In genomic region chr5:147690595-147690994, GRCh38 we compare ENCODE assay signal across 17 cellular contexts.
DNase-seq lines count a peak whose midpoint lies in the region; ATAC-seq and TF ChIP-seq lines count a peak whose summit lies in the region.
"Had no signal": no experiment of that assay in that cellular context is flagged by ENCODE, and none has a peak within 500 bp of the region (broad histone marks: within the 10 kb centered on the region; RNA-seq: fewer than 3 reads in every experiment).

No MANE protein-coding gene starts in this region.

- no peaks in the 10 kb centered on the region for H3K4me1 ChIP-seq in mammary epithelial cell (ENCODE audit: insufficient read depth, low read length)
- H3K4me1 ChIP-seq: SJCRH30 had no signal

- intact Hi-C loops in mammary epithelial cell (cut with micrococcal nuclease) = loop anchor here (1.0 kb wide), 1 partner anchor 62 kb away; no protein-coding TSS in a partner anchor
- intact Hi-C loops in activated CD4-positive, alpha-beta T cell treated with anti-CD3 and anti-CD28 coated beads for 36 hours (cut with DNase I, micrococcal nuclease) = no loop called here

- no peak overlapping the region for H3K27ac ChIP-seq in mammary epithelial cell (ENCODE audit: insufficient read depth, low read depth, low read length)
- H3K27ac ChIP-seq: GM23248, neural progenitor cell, SJCRH30 had no signal

- CTCF ChIA-PET in mammary epithelial cell (lab: Charles Lee; ENCODE audit: low non-redundant PET) = interaction anchor here (0.6 to 0.7 kb wide), 3 partner anchors 57 to 295 kb away, joined by 3 to 4 read pairs (median 3); no protein-coding TSS in a partner anchor
- CTCF ChIA-PET in activated CD4-positive, alpha-beta T cell treated with anti-CD3 and anti-CD28 coated beads for 36 hours (lab: Charles Lee) = no interaction called here

- no peak overlapping the region for H3K4me2 ChIP-seq in mammary epithelial cell (ENCODE audit: insufficient read depth, low read depth, low read length)
- H3K4me2 ChIP-seq: neural progenitor cell had no signal

- no peak overlapping the region for H2AFZ ChIP-seq in mammary epithelial cell (ENCODE audit: low read depth, low read length)
- H2AFZ ChIP-seq: GM23248, neural progenitor cell had no signal

- H3K4me3 Mint-ChIP-seq in nephron progenitor cell = no peak overlapping the region
- no peak overlapping the region for H3K4me3 Mint-ChIP-seq in activated CD4-positive, alpha-beta T cell treated with anti-CD3 and anti-CD28 coated beads for 36 hours
- H3K4me3 Mint-ChIP-seq in activated naive CD8-positive, alpha-beta T cell treated with anti-CD3 and anti-CD28 coated beads, Interleukin-2, amount 50 U/mL, for 24 hours = no peak overlapping the region
- H3K4me3 Mint-ChIP-seq: activated CD4-positive, alpha-beta T cell treated with anti-CD3 and anti-CD28 coated beads, Interleukin-2, amount 10 ng/mL, durations not matched to agents 7 days and 5 days; activated naive CD4-positive, alpha-beta T cell treated with anti-CD3 and anti-CD28 coated beads, Interleukin-2, amount 50 U/mL, for 24 hours; neural progenitor cell; stimulated activated naive B cell treated with anti-CD40 and anti-IgM and Interleukin-4, amounts not matched to agents 10 μg/mL and 1 μg/mL and 100 μg/mL, for 72 hours had no signal

- dilution Hi-C loops in mammary epithelial cell (cut with HindIII; ENCODE audit: low sequenced_read_pairs) = no loop called here

- TF ChIP-seq CTCF in GM12873 (IDR thresholded peaks at IDR 0.05; ENCODE audit: insufficient read depth, low read depth, low read length, missing control alignments) = peak; percentile 19
- peak; percentile 26; the same call in 1 of the 2 replicates for TF ChIP-seq CTCF in LNCAP (IDR thresholded peaks at IDR 0.05)
- peak; percentile 29 to 50 for TF ChIP-seq CTCF in mammary epithelial cell (conservative IDR thresholded peaks at IDR 0.05 in 1 of 2, IDR thresholded peaks at IDR 0.05 in 1 of 2; ENCODE audit: extremely low read depth in 1 of 2, insufficient read depth in 1 of 2, low read depth in 1 of 2, low read length in 2 of 2)
- no peak for TF ChIP-seq CTCF in nephron progenitor cell (IDR thresholded peaks at IDR 0.05)

- no peaks in the 10 kb centered on the region for H3K79me2 ChIP-seq in mammary epithelial cell (ENCODE audit: insufficient read depth, low read length)

- BruUV-seq in mammary epithelial cell (replicated peaks; lab: Mats Ljungman, UMichigan) = no TSS peak

- H3K27me3 ChIP-seq in mammary epithelial cell (ENCODE audit: insufficient read depth, low read length) = peaks cover 2% of the 10 kb centered on the region
- H3K27me3 ChIP-seq: neural progenitor cell, SJCRH30 had no signal

- H3K9me3 Mint-ChIP-seq in nephron progenitor cell = peaks cover 4% of the 10 kb centered on the region
- H3K9me3 Mint-ChIP-seq in activated CD4-positive, alpha-beta T cell treated with anti-CD3 and anti-CD28 coated beads for 36 hours (ENCODE audit: low read depth) = no peaks in the 10 kb centered on the region
- no peaks in the 10 kb centered on the region for H3K9me3 Mint-ChIP-seq in activated naive CD8-positive, alpha-beta T cell treated with anti-CD3 and anti-CD28 coated beads, Interleukin-2, amount 50 U/mL, for 24 hours
- H3K9me3 Mint-ChIP-seq: activated CD4-positive, alpha-beta T cell treated with anti-CD3 and anti-CD28 coated beads, Interleukin-2, amount 10 ng/mL, durations not matched to agents 7 days and 5 days; activated naive CD4-positive, alpha-beta T cell treated with anti-CD3 and anti-CD28 coated beads, Interleukin-2, amount 50 U/mL, for 24 hours had no signal

- H3K27ac Mint-ChIP-seq in nephron progenitor cell = peak overlapping the region; percentile 50
- no peak overlapping the region for H3K27ac Mint-ChIP-seq in activated CD4-positive, alpha-beta T cell treated with anti-CD3 and anti-CD28 coated beads for 36 hours
- H3K27ac Mint-ChIP-seq in activated naive CD8-positive, alpha-beta T cell treated with anti-CD3 and anti-CD28 coated beads, Interleukin-2, amount 50 U/mL, for 24 hours = no peak overlapping the region
- H3K27ac Mint-ChIP-seq: activated CD4-positive, alpha-beta T cell treated with anti-CD3 and anti-CD28 coated beads, Interleukin-2, amount 10 ng/mL, durations not matched to agents 7 days and 5 days; activated naive CD4-positive, alpha-beta T cell treated with anti-CD3 and anti-CD28 coated beads, Interleukin-2, amount 50 U/mL, for 24 hours; neural progenitor cell; stimulated activated naive B cell treated with anti-CD40 and anti-IgM and Interleukin-4, amounts not matched to agents 10 μg/mL and 1 μg/mL and 100 μg/mL, for 72 hours had no signal

- WGBS in mammary epithelial cell (ENCODE audit: low coverage, missing lambda C conversion rate) = 100% methylated on average over 1 of the region's 2 CpGs

- H3K9me3 ChIP-seq in mammary epithelial cell (replicated peaks; ENCODE audit: insufficient read depth, low read length) = no peaks in the 10 kb centered on the region
- H3K9me3 ChIP-seq: SJCRH30 had no signal

- no peak overlapping the region for H3K9ac ChIP-seq in mammary epithelial cell (ENCODE audit: insufficient read depth, low read length)
- H3K9ac ChIP-seq: GM23248, neural progenitor cell had no signal

- H3K27me3 Mint-ChIP-seq in nephron progenitor cell (ENCODE audit: low read depth, poor library complexity) = no peaks in the 10 kb centered on the region
- no peaks in the 10 kb centered on the region for H3K27me3 Mint-ChIP-seq in activated CD4-positive, alpha-beta T cell treated with anti-CD3 and anti-CD28 coated beads for 36 hours
- no peaks in the 10 kb centered on the region for H3K27me3 Mint-ChIP-seq in activated naive CD8-positive, alpha-beta T cell treated with anti-CD3 and anti-CD28 coated beads, Interleukin-2, amount 50 U/mL, for 24 hours
- H3K27me3 Mint-ChIP-seq: activated CD4-positive, alpha-beta T cell treated with anti-CD3 and anti-CD28 coated beads, Interleukin-2, amount 10 ng/mL, durations not matched to agents 7 days and 5 days; activated naive CD4-positive, alpha-beta T cell treated with anti-CD3 and anti-CD28 coated beads, Interleukin-2, amount 50 U/mL, for 24 hours; stimulated activated naive B cell treated with anti-CD40 and anti-IgM and Interleukin-4, amounts not matched to agents 10 μg/mL and 1 μg/mL and 100 μg/mL, for 72 hours had no signal

- no peaks in the 10 kb centered on the region for H4K20me1 ChIP-seq in mammary epithelial cell (ENCODE audit: insufficient read depth, low read length)

- DNase-seq in mammary epithelial cell (peak; percentile 50), nephron progenitor cell (no peak)
- DNase-seq in activated CD4-positive, alpha-beta T cell treated with anti-CD3 and anti-CD28 coated beads for 36 hours = no peak
- no peak for DNase-seq in activated naive CD8-positive, alpha-beta T cell treated with anti-CD3 and anti-CD28 coated beads, Interleukin-2, amount 50 U/mL, for 24 hours
- DNase-seq: activated CD4-positive, alpha-beta T cell treated with anti-CD3 and anti-CD28 coated beads, Interleukin-2, amount 10 ng/mL, durations not matched to agents 7 days and 5 days; dermis blood vessel endothelial cell; DND-41; GM23248; head of caudate nucleus; NCI-H1092 treated with DMSO at 0.1 percent for 48 hours; SJCRH30; stimulated activated naive B cell treated with anti-CD40 and anti-IgM and Interleukin-4, amounts not matched to agents 10 μg/mL and 1 μg/mL and 100 μg/mL, for 72 hours had no signal

- in situ Hi-C loops in mammary epithelial cell (cut with MboI; ENCODE audit: low sequenced_read_pairs in 2 of 2) = no loop called here

- no peak overlapping the region for H3K4me3 ChIP-seq in mammary epithelial cell (replicated peaks in 1 of 3; ENCODE audit: insufficient read depth in 1 of 3, low read depth in 2 of 3, low read length in 3 of 3)
- H3K4me3 ChIP-seq: GM23248, neural progenitor cell, SJCRH30 had no signal

- no peak for ATAC-seq in HG03135 (IDR thresholded peaks at IDR 0.05; ENCODE audit: unreplicated experiment)
- ATAC-seq in activated CD4-positive, alpha-beta T cell treated with anti-CD3 and anti-CD28 coated beads for 36 hours = no peak
- ATAC-seq in activated naive CD8-positive, alpha-beta T cell treated with anti-CD3 and anti-CD28 coated beads, Interleukin-2, amount 50 U/mL, for 24 hours = no peak
- ATAC-seq: stimulated activated naive B cell treated with anti-CD40 and anti-IgM and Interleukin-4, amounts not matched to agents 10 μg/mL and 1 μg/mL and 100 μg/mL, for 72 hours had no signal

- POLR2A ChIA-PET in activated CD4-positive, alpha-beta T cell treated with anti-CD3 and anti-CD28 coated beads for 36 hours (lab: Charles Lee) = no interaction called here

- no peaks in the 10 kb centered on the region for H3K36me3 ChIP-seq in mammary epithelial cell (ENCODE audit: insufficient read depth, low read length)
- H3K36me3 ChIP-seq: neural progenitor cell had no signal

- H3K36me3 Mint-ChIP-seq in nephron progenitor cell (ENCODE audit: low read depth) = peaks cover 4% of the 10 kb centered on the region
- no peaks in the 10 kb centered on the region for H3K36me3 Mint-ChIP-seq in activated CD4-positive, alpha-beta T cell treated with anti-CD3 and anti-CD28 coated beads for 36 hours (ENCODE audit: low read depth)
- no peaks in the 10 kb centered on the region for H3K36me3 Mint-ChIP-seq in activated naive CD8-positive, alpha-beta T cell treated with anti-CD3 and anti-CD28 coated beads, Interleukin-2, amount 50 U/mL, for 24 hours (ENCODE audit: low read depth)
- H3K36me3 Mint-ChIP-seq: activated naive CD4-positive, alpha-beta T cell treated with anti-CD3 and anti-CD28 coated beads, Interleukin-2, amount 50 U/mL, for 24 hours had no signal

- peaks cover 40% of the 10 kb centered on the region for H3K4me1 Mint-ChIP-seq in nephron progenitor cell
- no peaks in the 10 kb centered on the region for H3K4me1 Mint-ChIP-seq in activated CD4-positive, alpha-beta T cell treated with anti-CD3 and anti-CD28 coated beads for 36 hours
- no peaks in the 10 kb centered on the region for H3K4me1 Mint-ChIP-seq in activated naive CD8-positive, alpha-beta T cell treated with anti-CD3 and anti-CD28 coated beads, Interleukin-2, amount 50 U/mL, for 24 hours
- H3K4me1 Mint-ChIP-seq: activated CD4-positive, alpha-beta T cell treated with anti-CD3 and anti-CD28 coated beads, Interleukin-2, amount 10 ng/mL, durations not matched to agents 7 days and 5 days; activated naive CD4-positive, alpha-beta T cell treated with anti-CD3 and anti-CD28 coated beads, Interleukin-2, amount 50 U/mL, for 24 hours; stimulated activated naive B cell treated with anti-CD40 and anti-IgM and Interleukin-4, amounts not matched to agents 10 μg/mL and 1 μg/mL and 100 μg/mL, for 72 hours had no signal
